ENCODE assay signal across 8 cellular contexts in the genomic region with DNA sequence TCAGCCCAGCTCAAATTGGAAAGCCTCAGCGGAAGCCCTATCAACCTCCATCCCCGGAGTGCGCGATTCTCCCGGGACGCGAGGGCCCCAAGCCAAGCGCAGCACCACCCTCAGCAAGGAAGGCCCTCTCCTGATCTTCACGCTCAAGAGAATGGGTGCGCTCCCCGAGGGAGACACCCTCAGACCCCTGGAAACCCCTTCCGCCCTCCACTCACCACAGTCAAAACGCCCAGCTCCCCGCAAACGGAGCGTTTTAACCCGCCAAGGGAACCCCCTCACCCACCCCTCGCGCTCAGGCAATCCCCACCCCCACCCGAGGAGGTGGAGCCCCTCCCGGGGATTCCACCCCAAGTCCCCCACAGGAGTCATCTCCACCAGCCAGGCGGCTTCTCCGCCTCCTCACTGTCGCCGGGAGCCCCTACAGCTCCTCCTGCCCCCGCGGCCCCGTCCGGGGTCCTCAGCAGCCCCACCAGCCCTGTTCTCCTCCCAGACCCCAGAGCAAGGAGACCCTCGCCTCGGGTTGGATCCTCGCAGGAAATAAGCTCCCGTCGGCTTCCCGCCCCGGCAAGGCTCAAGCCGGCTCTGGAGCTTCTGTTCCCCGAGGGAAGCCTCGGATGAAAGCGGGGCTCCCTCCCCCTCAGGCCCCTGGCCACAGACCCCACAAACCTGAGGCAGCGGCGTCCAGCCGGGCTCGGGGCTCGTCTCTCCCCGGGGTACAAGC. TPM values are rescaled to one million over a fixed set of nuclear protein-coding genes. Genes with fewer than 3 reads are reported as not detected.
DNase-seq lines count a peak whose midpoint lies in the region; ATAC-seq and TF ChIP-seq lines count a peak whose summit lies in the region.

No MANE protein-coding gene starts in this region.

- no peak for TF ChIP-seq EP300 in upper lobe of left lung (IDR thresholded peaks at IDR 0.05)

- H3K27me3 ChIP-seq in esophagus squamous epithelium (no peaks in the 10 kb centered on the region), upper lobe of left lung (no peaks in the 10 kb centered on the region)

- H3K4me1 ChIP-seq in esophagus squamous epithelium (peaks cover 36 to 86% (median 56%) of the 10 kb centered on the region in 3 donors), upper lobe of left lung (peaks cover 54 to 67% (median 62%) of the 10 kb centered on the region in 4 donors)

- peaks cover 14% of the 10 kb centered on the region for H3K36me3 Mint-ChIP-seq in nephron (ENCODE audit: low read depth)

- TF ChIP-seq POLR2A in esophagus squamous epithelium (IDR thresholded peaks at IDR 0.05) (no peak), upper lobe of left lung (IDR thresholded peaks at IDR 0.05) (no peak)

- TF ChIP-seq CTCF in esophagus squamous epithelium (IDR thresholded peaks at IDR 0.05) = no peak
- TF ChIP-seq CTCF in nephron (IDR thresholded peaks at IDR 0.05; ENCODE audit: unreplicated experiment in 3 of 3) = no peak
- TF ChIP-seq CTCF in upper lobe of left lung (IDR thresholded peaks at IDR 0.05) = no peak

- H3K9me3 Mint-ChIP-seq in nephron = no peaks in the 10 kb centered on the region

- H3K4me3 Mint-ChIP-seq in nephron = peak overlapping the region; percentile 88 to 99 (median 96)

- peak overlapping the region; percentile 79 to 92 (median 87) for H3K27ac Mint-ChIP-seq in nephron

- DNase-seq in DMS53 (lab: John Stamatoyannopoulos, UW) (peak; percentile 59), DMS53 treated with DMSO at 0.1 percent for 48 hours (lab: John Stamatoyannopoulos, UW; ENCODE audit: unreplicated experiment) (no peak), activated T-cell treated with anti-CD3 and anti-CD28 coated beads for 48 hours (ENCODE audit: low read depth) (peak; percentile 36), esophagus squamous epithelium (lab: John Stamatoyannopoulos, UW) (no peak), upper lobe of left lung (peak; percentile 28 to 72)

- H3K36me3 ChIP-seq in KOPT-K1 (ENCODE audit: insufficient read depth, low read length) (peaks cover 21% of the 10 kb centered on the region), esophagus squamous epithelium (peaks cover 0 to 26% (median 5%) of the 10 kb centered on the region in 3 donors), upper lobe of left lung (peaks cover 0 to 15% (median 0%) of the 10 kb centered on the region in 4 donors)

- intact Hi-C loops in esophagus squamous epithelium (cut with DNase I) = no loop called here

- WGBS in esophagus squamous epithelium, 2 donors = 1 to 6% methylated on average over 7 to 17 of the region's 46 CpGs
- WGBS in upper lobe of left lung, 2 donors = 1 to 7% methylated on average over 3 to 36 of the region's 46 CpGs

- peaks cover 45% of the 10 kb centered on the region for H3K4me1 Mint-ChIP-seq in nephron

- H3K4me3 ChIP-seq in esophagus squamous epithelium (peak overlapping the region; percentile 84 to 100 (median 99)), upper lobe of left lung (peak overlapping the region; percentile 92 to 100 (median 96))

- H3K27ac ChIP-seq in KOPT-K1 (ENCODE audit: low read depth, low read length, poor library complexity, severe bottlenecking) = peak overlapping the region; percentile 93
- H3K27ac ChIP-seq in esophagus squamous epithelium = peak overlapping the region; percentile 96 to 99 (median 98)
- H3K27ac ChIP-seq in upper lobe of left lung = peak overlapping the region; percentile 95 to 99 (median 97)

- no peaks in the 10 kb centered on the region for H3K27me3 Mint-ChIP-seq in nephron (ENCODE audit: low read depth)

- H3K9me3 ChIP-seq in KOPT-K1 (ENCODE audit: insufficient read depth, low read length, poor library complexity, severe bottlenecking) (no peaks in the 10 kb centered on the region), esophagus squamous epithelium (no peaks in the 10 kb centered on the region), upper lobe of left lung (no peaks in the 10 kb centered on the region)

- ATAC-seq in upper lobe of left lung (ENCODE audit: low FRiP score in 2 of 2) (peak; percentile 59 to 69), GM21447 (IDR thresholded peaks at IDR 0.05; ENCODE audit: unreplicated experiment) (no peak)

RNA-seq across cellular contexts. Expression of gene BAZ2A, which starts 0.5 kb away (rescaled TPM):
- 10 to 100 TPM; 36.7 to 65.3 (median 59.8) TPM for total RNA-seq in esophagus squamous epithelium
- total RNA-seq in upper lobe of left lung = 100 to 1,000 TPM in 2 of 6 donors, 10 to 100 TPM in 4; 74.5 to 245 (median 95.5) TPM

RNA-seq across cellular contexts. Expression of gene ATP5F1B, which starts 16.2 kb away (rescaled TPM):
- total RNA-seq in esophagus squamous epithelium (100 to 1,000 TPM; 337 to 726 (median 526) TPM), upper lobe of left lung (100 to 1,000 TPM; 245 to 404 (median 317) TPM)

RNA-seq across cellular contexts. Expression of gene PTGES3, which starts 58.5 kb away (rescaled TPM):
- total RNA-seq in esophagus squamous epithelium (100 to 1,000 TPM in 2 of 4 donors, 10 to 100 TPM in 2; 61.9 to 157 (median 100) TPM), upper lobe of left lung (100 to 1,000 TPM in 3 of 6 donors, 10 to 100 TPM in 3; 41.9 to 156 (median 105) TPM)

Comparison
In these comparisons a context has a peak if more than half of its experiments do, and no peak if none do; other contexts are left out.
1. DNase-seq: peak in DMS53 (single experiment), activated T-cell treated with anti-CD3 and anti-CD28 coated beads for 48 hours (single experiment) and upper lobe of left lung (2 of 2); none in DMS53 treated with DMSO at 0.1 percent for 48 hours (single experiment) and esophagus squamous epithelium (single experiment).
2. Peak in every context shown above with its lines, with median percentiles within 50 percentile points of each other: H3K27ac ChIP-seq.